10 cellular contexts compared by ENCODE assay signal in the genomic region with DNA sequence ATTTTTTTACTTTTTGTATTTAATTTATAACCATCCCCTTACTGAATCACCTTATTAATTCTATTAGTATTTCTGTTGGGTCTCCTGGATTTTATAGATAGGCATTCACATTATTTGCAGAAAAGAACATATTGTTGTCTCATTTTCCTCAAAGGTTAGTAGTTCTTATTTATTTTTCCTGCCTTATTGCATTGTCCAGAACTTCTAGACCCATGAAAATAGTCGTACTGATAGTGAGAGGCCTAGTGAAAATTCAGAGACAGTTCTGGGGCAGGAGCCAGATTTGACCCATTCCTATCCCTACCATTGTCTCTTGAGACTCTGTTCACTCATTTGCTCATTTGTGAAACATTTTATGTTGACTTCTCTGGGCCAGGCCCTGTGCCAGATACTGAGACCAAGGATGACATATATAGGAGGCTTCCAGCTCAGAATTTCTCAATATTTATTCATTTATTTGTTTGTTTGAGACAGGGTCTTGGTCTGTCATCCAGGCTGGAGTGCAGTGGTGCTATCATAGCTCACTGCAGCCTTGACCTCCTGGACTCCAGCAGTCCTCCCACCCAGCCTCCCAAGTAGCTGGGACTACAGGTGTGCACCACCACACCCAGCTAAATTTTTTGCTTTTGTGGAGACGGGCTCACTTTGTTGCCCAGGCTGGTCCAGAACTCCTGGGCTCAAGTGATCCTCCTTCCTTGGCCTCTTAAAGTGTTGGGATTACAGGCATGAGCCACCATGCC.
"Had no signal": no experiment of that assay in that cellular context is flagged by ENCODE, and none has a peak within 500 bp of the region (broad histone marks: within the 10 kb centered on the region; RNA-seq: fewer than 3 reads in every experiment).

No MANE protein-coding gene starts in this region.

- H3K9ac ChIP-seq: KMS-11 had no signal

- H3K27ac ChIP-seq: HL-60, KMS-11 had no signal

- FAIRE-seq: H1, H54 had no signal

- DNase-seq: H9, HCEC 1CT, HFFc6, IMR-90, KBM-7 had no signal

- ATAC-seq: GM23338 had no signal

- H3K4me3 ChIP-seq: GM23338 had no signal

- H3K4me2 ChIP-seq: GM23338, KMS-11 had no signal

- H2AFZ ChIP-seq: GM23338 had no signal
